9 cellular contexts compared by ENCODE assay signal in the genomic region with DNA sequence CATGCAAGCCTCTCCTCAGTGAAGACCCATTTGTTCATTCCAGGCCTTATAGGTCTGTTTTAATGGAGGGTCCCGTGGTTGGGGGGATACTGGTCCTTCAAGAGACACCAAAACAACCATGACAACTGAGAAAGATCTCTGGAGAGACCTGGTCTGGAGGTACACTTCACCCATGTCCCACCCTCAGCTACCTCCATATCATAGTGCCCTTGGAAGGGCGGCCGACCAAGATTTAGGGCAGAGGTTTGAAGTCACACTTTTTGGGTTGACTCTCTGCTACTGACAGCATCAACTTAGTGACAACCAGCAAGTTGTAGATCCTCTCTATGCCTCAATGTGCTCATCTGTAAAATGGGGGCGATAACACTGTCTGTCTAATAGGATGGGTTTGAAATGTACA.
"Had no signal": no experiment of that assay in that cellular context is flagged by ENCODE, and none has a peak within 500 bp of the region (broad histone marks: within the 10 kb centered on the region; RNA-seq: fewer than 3 reads in every experiment).

No MANE protein-coding gene starts in this region.

- ATAC-seq: GM23338, HCT116 had no signal

- H3K4me1 Mint-ChIP-seq: GM23338 had no signal

- H3K4me3 ChIP-seq: GM23338, HAP-1 had no signal

- H2AFZ ChIP-seq: GM23338 had no signal

- DNase-seq: HFFc6, IMR-90, KBM-7 had no signal

- H3K4me3 Mint-ChIP-seq: GM23338, HFFc6 had no signal

- H3K27ac ChIP-seq: HL-60 had no signal

- H3K9me3 Mint-ChIP-seq: GM23338, HFFc6 had no signal

- FAIRE-seq: H1, H54 had no signal

- H3K4me2 ChIP-seq: GM23338 had no signal

- H3K27ac Mint-ChIP-seq: GM23338, HFFc6 had no signal

- H3K9me3 ChIP-seq: HAP-1 had no signal

- H3K36me3 ChIP-seq: HAP-1 had no signal

- H3K4me1 ChIP-seq: HAP-1 had no signal
